Comparison of ENCODE assay signal across 21 cellular contexts in genomic region chr2:83665894-83666293, GRCh38.
A peak's percentile ranks its signal among the peaks of the same experiment; 100 is the strongest.
DNase-seq lines count a peak whose midpoint lies in the region; ATAC-seq, FAIRE-seq and TF ChIP-seq lines count a peak whose summit lies in the region.
"Had no signal": no experiment of that assay in that cellular context is flagged by ENCODE, and none has a peak within 500 bp of the region (broad histone marks: within the 10 kb centered on the region; RNA-seq: fewer than 3 reads in every experiment).

No MANE protein-coding gene starts in this region.

- no peaks in the 10 kb centered on the region for H3K4me1 Mint-ChIP-seq in activated naive CD8-positive, alpha-beta T cell treated with anti-CD3 and anti-CD28 coated beads, Interleukin-2, amount 50 U/mL, for 24 hours
- no peaks in the 10 kb centered on the region for H3K4me1 Mint-ChIP-seq in immature natural killer cell
- H3K4me1 Mint-ChIP-seq: stimulated activated effector memory CD8-positive, alpha-beta T cell treated with anti-CD3 and anti-CD28 coated beads, Interleukin-12 subunit alpha, Interleukin-12 subunit beta, amount 100 ng/mL, for 72 hours had no signal

- H3K4me1 ChIP-seq in Panc1 (ENCODE audit: control insufficient read depth, insufficient read depth, low read length) (no peaks in the 10 kb centered on the region), small intestine (ENCODE audit: control insufficient read depth in 2 of 2, insufficient read depth in 1 of 2, low read depth in 1 of 2, low read length in 1 of 2) (no peaks in the 10 kb centered on the region)
- H3K4me1 ChIP-seq: Caco-2, Peyer's patch, sigmoid colon, upper lobe of left lung had no signal

- H3K27ac ChIP-seq in Panc1 (ENCODE audit: low read length) (no peak overlapping the region), small intestine (ENCODE audit: low read depth in 1 of 2, low read length in 1 of 2) (no peak overlapping the region)
- H3K27ac ChIP-seq: Peyer's patch, sigmoid colon, upper lobe of left lung had no signal

- H3K27ac Mint-ChIP-seq in activated naive CD8-positive, alpha-beta T cell treated with anti-CD3 and anti-CD28 coated beads, Interleukin-2, amount 50 U/mL, for 24 hours, result no peak overlapping the region
- H3K27ac Mint-ChIP-seq in immature natural killer cell, result no peak overlapping the region
- H3K27ac Mint-ChIP-seq: activated naive CD4-positive, alpha-beta T cell treated with anti-CD3 and anti-CD28 coated beads, Interleukin-2, amount 50 U/mL, for 72 hours; stimulated activated effector memory CD8-positive, alpha-beta T cell treated with anti-CD3 and anti-CD28 coated beads, Interleukin-12 subunit alpha, Interleukin-12 subunit beta, amount 100 ng/mL, for 72 hours had no signal

- FAIRE-seq in small intestine (lab: Jason Lieb, UNC), result no peak

- intact Hi-C loops in Panc1 (cut with micrococcal nuclease; ENCODE audit: unreplicated experiment), result no loop called here

- no peaks in the 10 kb centered on the region for H3K27me3 ChIP-seq in Panc1 (ENCODE audit: control insufficient read depth, insufficient read depth, low read length)
- no peaks in the 10 kb centered on the region for H3K27me3 ChIP-seq in small intestine (ENCODE audit: control insufficient read depth in 2 of 2, insufficient read depth in 2 of 2, low read length in 2 of 2)
- H3K27me3 ChIP-seq: Peyer's patch, sigmoid colon, upper lobe of left lung had no signal

- CTCF ChIA-PET in Panc1 (lab: Charles Lee), result no interaction called here

- POLR2A ChIA-PET in Panc1 (lab: Charles Lee), result no interaction called here

- H3K4me3 ChIP-seq in Panc1 (ENCODE audit: low read depth in 2 of 2, low read length in 2 of 2), result no peak overlapping the region
- no peak overlapping the region for H3K4me3 ChIP-seq in small intestine (ENCODE audit: low read depth in 1 of 2, low read length in 2 of 2)
- H3K4me3 ChIP-seq: Peyer's patch, sigmoid colon, upper lobe of left lung had no signal

- BruUV-seq in Panc1 (replicated peaks; lab: Mats Ljungman, UMichigan), result no TSS peak

- in situ Hi-C loops in Panc1 (cut with HindIII; ENCODE audit: low pct_unique_long_range_greater_than_20kb, low sequenced_read_pairs), result no loop called here

- TF ChIP-seq CTCF in Panc1 (IDR thresholded peaks at IDR 0.05), result no peak

- no peaks in the 10 kb centered on the region for H3K36me3 Mint-ChIP-seq in activated naive CD8-positive, alpha-beta T cell treated with anti-CD3 and anti-CD28 coated beads, Interleukin-2, amount 50 U/mL, for 24 hours (ENCODE audit: low read depth)
- no peaks in the 10 kb centered on the region for H3K36me3 Mint-ChIP-seq in immature natural killer cell
- H3K36me3 Mint-ChIP-seq: activated naive CD4-positive, alpha-beta T cell treated with anti-CD3 and anti-CD28 coated beads, Interleukin-2, amount 50 U/mL, for 72 hours; stimulated activated effector memory CD8-positive, alpha-beta T cell treated with anti-CD3 and anti-CD28 coated beads, Interleukin-12 subunit alpha, Interleukin-12 subunit beta, amount 100 ng/mL, for 72 hours had no signal

- H3K36me3 ChIP-seq in Panc1 (ENCODE audit: control insufficient read depth, insufficient read depth, low read length), result no peaks in the 10 kb centered on the region
- H3K36me3 ChIP-seq in small intestine (ENCODE audit: control insufficient read depth in 2 of 2, insufficient read depth in 2 of 2, low read length in 2 of 2), result no peaks in the 10 kb centered on the region
- H3K36me3 ChIP-seq: Peyer's patch, sigmoid colon, upper lobe of left lung had no signal

- ATAC-seq in Panc1, result no peak
- no peak for ATAC-seq in activated naive CD8-positive, alpha-beta T cell treated with anti-CD3 and anti-CD28 coated beads, Interleukin-2, amount 50 U/mL, for 24 hours
- ATAC-seq in GM21717 (IDR thresholded peaks at IDR 0.05; ENCODE audit: unreplicated experiment), result no peak
- ATAC-seq: activated naive CD4-positive, alpha-beta T cell treated with anti-CD3 and anti-CD28 coated beads, Interleukin-2, amount 50 U/mL, for 72 hours; stimulated activated effector memory CD8-positive, alpha-beta T cell treated with anti-CD3 and anti-CD28 coated beads, Interleukin-12 subunit alpha, Interleukin-12 subunit beta, amount 100 ng/mL, for 72 hours had no signal

- no peak overlapping the region for H3K4me3 Mint-ChIP-seq in activated naive CD8-positive, alpha-beta T cell treated with anti-CD3 and anti-CD28 coated beads, Interleukin-2, amount 50 U/mL, for 24 hours
- no peak overlapping the region for H3K4me3 Mint-ChIP-seq in immature natural killer cell
- H3K4me3 Mint-ChIP-seq: stimulated activated effector memory CD8-positive, alpha-beta T cell treated with anti-CD3 and anti-CD28 coated beads, Interleukin-12 subunit alpha, Interleukin-12 subunit beta, amount 100 ng/mL, for 72 hours had no signal

- 46 to 74% (median 57%) methylated on average over 2 of the region's 2 CpGs for WGBS in small intestine, 3 donors

- H3K9me3 ChIP-seq in Panc1 (ENCODE audit: control insufficient read depth, insufficient read depth, low read depth, low read length), result no peaks in the 10 kb centered on the region
- no peaks in the 10 kb centered on the region for H3K9me3 ChIP-seq in small intestine (ENCODE audit: control insufficient read depth, low read depth)
- H3K9me3 ChIP-seq: Caco-2, Peyer's patch, sigmoid colon, upper lobe of left lung had no signal

- H3K9me3 Mint-ChIP-seq in activated naive CD8-positive, alpha-beta T cell treated with anti-CD3 and anti-CD28 coated beads, Interleukin-2, amount 50 U/mL, for 24 hours, result peaks cover 5% of the 10 kb centered on the region
- H3K9me3 Mint-ChIP-seq in immature natural killer cell, result peaks cover 0 to 9% (median 5%) of the 10 kb centered on the region in 6 donors

- H3K27me3 Mint-ChIP-seq in activated naive CD8-positive, alpha-beta T cell treated with anti-CD3 and anti-CD28 coated beads, Interleukin-2, amount 50 U/mL, for 24 hours, result no peaks in the 10 kb centered on the region
- H3K27me3 Mint-ChIP-seq in immature natural killer cell (ENCODE audit: low read depth in 3 of 3), result peaks cover 0 to 1% (median 0%) of the 10 kb centered on the region in 3 donors

- DNase-seq in A172 (ENCODE audit: low spot score), result peak; percentile 31
- DNase-seq in HPDE6-E6E7 (ENCODE audit: extremely low spot score), result peak; percentile 31
- peak; percentile 30 for DNase-seq in Panc1 (ENCODE audit: low read depth, low spot score)
- DNase-seq in fibroblast of gingiva (ENCODE audit: low read depth), result peak; percentile 2
- no peak for DNase-seq in activated naive CD8-positive, alpha-beta T cell treated with anti-CD3 and anti-CD28 coated beads, Interleukin-2, amount 50 U/mL, for 24 hours
- DNase-seq in immature natural killer cell, result no peak
- no peak for DNase-seq in small intestine
- DNase-seq: activated CD4-positive, alpha-beta T cell treated with anti-CD3 and anti-CD28 coated beads for 48 hours; activated T-cell treated with anti-CD3 and anti-CD28 coated beads, Interleukin-2, amount 50 U/mL, for 1 hour; Caco-2; central memory CD4-positive, alpha-beta T cell; head of caudate nucleus; NCI-H1417 treated with DMSO at 0.1 percent for 48 hours; NCI-H526; Peyer's patch; sigmoid colon; T1000; upper lobe of left lung had no signal

Comparison
In these comparisons a context has a peak if more than half of its experiments do, and no peak if none do; other contexts are left out.
1. DNase-seq: peak in A172 (single experiment), HPDE6-E6E7 (single experiment), Panc1 (single experiment) and fibroblast of gingiva (single experiment); none in activated naive CD8-positive, alpha-beta T cell treated with anti-CD3 and anti-CD28 coated beads, Interleukin-2, amount 50 U/mL, for 24 hours (single experiment), immature natural killer cell (0 of 3) and small intestine (single experiment).